In genomic region chr16:2766430-2767139, GRCh38 we compare ENCODE assay signal across 20 cellular contexts. TPM values are rescaled to one million over a fixed set of nuclear protein-coding genes. Genes with fewer than 3 reads are reported as not detected.
A peak's percentile ranks its signal among the peaks of the same experiment; 100 is the strongest.
DNase-seq lines count a peak whose midpoint lies in the region; ATAC-seq, FAIRE-seq and TF ChIP-seq lines count a peak whose summit lies in the region.
"Had no signal": no experiment of that assay in that cellular context is flagged by ENCODE, and none has a peak within 500 bp of the region (broad histone marks: within the 10 kb centered on the region; RNA-seq: fewer than 3 reads in every experiment).

No MANE protein-coding gene starts in this region.

- H3K9ac ChIP-seq in kidney (ENCODE audit: low read length in 2 of 2): no peak overlapping the region

- no peak for FAIRE-seq in kidney (lab: Jason Lieb, UNC)

- H3K27me3 Mint-ChIP-seq in stimulated activated naive B cell treated with anti-CD40 and anti-IgM and Interleukin-4, amounts not matched to agents 10 μg/mL and 1 μg/mL and 100 μg/mL, for 72 hours: no peaks in the 10 kb centered on the region
- H3K27me3 Mint-ChIP-seq: dendritic cell treated with granulocyte-macrophage colony-stimulating factor and Interleukin-4, amounts not matched to agents 40 ng/mL and 50 ng/mL, for 4 days had no signal

- peaks cover 0 to 37% (median 10%) of the 10 kb centered on the region in 9 donors for H3K4me1 ChIP-seq in heart right ventricle
- H3K4me1 ChIP-seq in kidney (ENCODE audit: control insufficient read depth in 1 of 2, insufficient read depth in 1 of 2, low read depth in 1 of 2, low read length in 2 of 2): no peaks in the 10 kb centered on the region
- H3K4me1 ChIP-seq: breast epithelium, thyroid gland had no signal

- intact Hi-C loops in left cardiac atrium (cut with DNase I): no loop called here
- intact Hi-C loops in heart right ventricle (cut with DNase I): no loop called here
- intact Hi-C loops in kidney (cut with DNase I): no loop called here

- TF ChIP-seq CTCF in heart right ventricle (IDR thresholded peaks at IDR 0.05): no peak
- TF ChIP-seq CTCF in WERI-Rb-1 (IDR thresholded peaks at IDR 0.05; ENCODE audit: low read depth, low read length): no peak
- no peak for TF ChIP-seq CTCF in kidney (IDR thresholded peaks at IDR 0.05; ENCODE audit: borderline replicate concordance, extremely low read depth, insufficient read depth)

- H3K36me3 Mint-ChIP-seq in stimulated activated naive B cell treated with anti-CD40 and anti-IgM and Interleukin-4, amounts not matched to agents 10 μg/mL and 1 μg/mL and 100 μg/mL, for 72 hours: peaks cover 74 to 89% of the 10 kb centered on the region in 2 donors

- H3K4me3 Mint-ChIP-seq in stimulated activated naive B cell treated with anti-CD40 and anti-IgM and Interleukin-4, amounts not matched to agents 10 μg/mL and 1 μg/mL and 100 μg/mL, for 72 hours: no peak overlapping the region
- H3K4me3 Mint-ChIP-seq: dendritic cell treated with granulocyte-macrophage colony-stimulating factor and Interleukin-4, amounts not matched to agents 40 ng/mL and 50 ng/mL, for 4 days had no signal

- H3K9me3 Mint-ChIP-seq in stimulated activated naive B cell treated with anti-CD40 and anti-IgM and Interleukin-4, amounts not matched to agents 10 μg/mL and 1 μg/mL and 100 μg/mL, for 72 hours: no peaks in the 10 kb centered on the region
- H3K9me3 Mint-ChIP-seq: dendritic cell treated with granulocyte-macrophage colony-stimulating factor and Interleukin-4, amounts not matched to agents 40 ng/mL and 50 ng/mL, for 4 days had no signal

- peak; percentile 29 for DNase-seq in left cardiac atrium
- no peak for DNase-seq in heart right ventricle
- DNase-seq in WERI-Rb-1: peak; percentile 5
- peak; percentile 56 for DNase-seq in kidney
- DNase-seq in stimulated activated naive B cell treated with anti-CD40 and anti-IgM and Interleukin-4, amounts not matched to agents 10 μg/mL and 1 μg/mL and 100 μg/mL, for 72 hours: no peak
- no peak for DNase-seq in HuH-7.5 (ENCODE audit: low spot score)
- DNase-seq: DMS79 treated with DMSO at 0.1 percent for 48 hours; foreskin fibroblast; left colon; NCI-H1092; NCI-H510A; stimulated activated CD4-positive, alpha-beta T cell treated with anti-CD3 and anti-CD28 coated beads, Interleukin-15, amount 100 ng/mL, for 24 hours; thyroid gland had no signal

- 95 to 96% methylated on average over 44 of the region's 44 CpGs for WGBS in heart right ventricle, 2 donors

- no peaks in the 10 kb centered on the region for H3K9me3 ChIP-seq in heart right ventricle
- H3K9me3 ChIP-seq in WERI-Rb-1 (ENCODE audit: severe bottlenecking): peaks cover 2% of the 10 kb centered on the region
- no peaks in the 10 kb centered on the region for H3K9me3 ChIP-seq in kidney (ENCODE audit: control insufficient read depth in 1 of 2, low read length in 2 of 2)
- H3K9me3 ChIP-seq: breast epithelium, thyroid gland had no signal

- H3K4me3 ChIP-seq in heart right ventricle (no peak overlapping the region), WERI-Rb-1 (ENCODE audit: low read depth, low read length) (no peak overlapping the region), kidney (ENCODE audit: low read length in 2 of 2) (no peak overlapping the region)
- H3K4me3 ChIP-seq: breast epithelium, thyroid gland had no signal

- H3K27me3 ChIP-seq in heart right ventricle (no peaks in the 10 kb centered on the region), WERI-Rb-1 (ENCODE audit: insufficient read depth, low read depth, severe bottlenecking) (no peaks in the 10 kb centered on the region)
- H3K27me3 ChIP-seq: breast epithelium, thyroid gland had no signal

- H3K36me3 ChIP-seq in heart right ventricle (peaks cover 10 to 100% (median 100%) of the 10 kb centered on the region in 9 donors), WERI-Rb-1 (peaks cover 98% of the 10 kb centered on the region), kidney (ENCODE audit: control insufficient read depth in 1 of 2, insufficient read depth in 2 of 2, low read length in 2 of 2) (peaks cover 78 to 95% of the 10 kb centered on the region in 2 donors)

- no peak overlapping the region for H3K27ac ChIP-seq in heart right ventricle
- no peak overlapping the region for H3K27ac ChIP-seq in WERI-Rb-1
- H3K27ac ChIP-seq in kidney (ENCODE audit: low read depth in 2 of 2, low read length in 2 of 2): no peak overlapping the region
- H3K27ac ChIP-seq: breast epithelium, thyroid gland had no signal

- peak overlapping the region; percentile 80 for H3K27ac Mint-ChIP-seq in stimulated activated naive B cell treated with anti-CD40 and anti-IgM and Interleukin-4, amounts not matched to agents 10 μg/mL and 1 μg/mL and 100 μg/mL, for 72 hours
- H3K27ac Mint-ChIP-seq: dendritic cell treated with granulocyte-macrophage colony-stimulating factor and Interleukin-4, amounts not matched to agents 40 ng/mL and 50 ng/mL, for 4 days had no signal

- ATAC-seq in left cardiac atrium (no peak), heart right ventricle (no peak), HG02588 (IDR thresholded peaks at IDR 0.05; ENCODE audit: unreplicated experiment) (no peak), GM18870 (IDR thresholded peaks at IDR 0.05; ENCODE audit: unreplicated experiment) (no peak)
- ATAC-seq in stimulated activated naive B cell treated with anti-CD40 and anti-IgM and Interleukin-4, amounts not matched to agents 10 μg/mL and 1 μg/mL and 100 μg/mL, for 72 hours (replicated peaks): no peak
- ATAC-seq: left colon, right cardiac atrium had no signal

- peaks cover 25 to 52% of the 10 kb centered on the region in 2 donors for H3K4me1 Mint-ChIP-seq in stimulated activated naive B cell treated with anti-CD40 and anti-IgM and Interleukin-4, amounts not matched to agents 10 μg/mL and 1 μg/mL and 100 μg/mL, for 72 hours

RNA-seq across cellular contexts. Expression of gene ELOB, which starts 10.5 kb away (rescaled TPM):
- total RNA-seq in left cardiac atrium (100 to 1,000 TPM; 262 to 270 TPM), heart right ventricle (100 to 1,000 TPM; 248 to 373 (median 323) TPM), kidney (226 TPM)
- polyA plus RNA-seq in heart right ventricle (1,000 to 10,000 TPM in 1 of 2 donors, 100 to 1,000 TPM in 1; 511 to 1,196 TPM), kidney (ENCODE audit: insufficient read depth, low read depth, low replicate concordance) (836 TPM)

RNA-seq across cellular contexts. Expression of gene SRRM2, which starts 14.1 kb away (rescaled TPM):
- total RNA-seq in left cardiac atrium (100 to 1,000 TPM; 266 to 321 TPM), heart right ventricle (100 to 1,000 TPM; 228 to 392 (median 261) TPM), kidney (621 TPM)
- polyA plus RNA-seq in heart right ventricle (1,000 to 10,000 TPM in 1 of 2 donors, 100 to 1,000 TPM in 1; 182 to 1,328 TPM), kidney (ENCODE audit: insufficient read depth, low read depth, low replicate concordance) (386 TPM)

RNA-seq across cellular contexts. Expression of gene PRSS33, which starts 20.8 kb away (rescaled TPM):
- total RNA-seq in left cardiac atrium: not detected
- under 1 TPM in 1 of 10 donors, not detected in 9; 0.60 TPM for total RNA-seq in heart right ventricle
- not detected for polyA plus RNA-seq in heart right ventricle
- total RNA-seq in kidney: not detected
- polyA plus RNA-seq in kidney (ENCODE audit: insufficient read depth, low read depth, low replicate concordance): not detected
- total RNA-seq: breast epithelium, left colon, mononuclear cell, omental fat pad, right cardiac atrium, thyroid gland had no signal
- polyA plus RNA-seq: right cardiac atrium had no signal

RNA-seq across cellular contexts. Expression of gene PRSS41, which starts 31.7 kb away (rescaled TPM):
- total RNA-seq in left cardiac atrium: not detected
- total RNA-seq in heart right ventricle: not detected
- not detected for polyA plus RNA-seq in heart right ventricle
- total RNA-seq in kidney: not detected
- polyA plus RNA-seq in kidney (ENCODE audit: insufficient read depth, low read depth, low replicate concordance): not detected
- total RNA-seq: breast epithelium, left colon, mononuclear cell, omental fat pad, right cardiac atrium, thyroid gland had no signal
- polyA plus RNA-seq: right cardiac atrium had no signal

RNA-seq across cellular contexts. Expression of gene PRSS27, which starts 46.6 kb away (rescaled TPM):
- total RNA-seq in left cardiac atrium (under 1 TPM; 0.44 to 0.65 TPM), heart right ventricle (under 1 TPM in 9 of 10 donors, not detected in 1; 0.11 to 0.75 (median 0.40) TPM), kidney (2.1 TPM)
- polyA plus RNA-seq in heart right ventricle (under 1 TPM; 0.46 to 0.66 TPM), kidney (ENCODE audit: insufficient read depth, low read depth, low replicate concordance) (0.41 TPM)

Comparison
In these comparisons a context has a peak if more than half of its experiments do, and no peak if none do; other contexts are left out.
1. DNase-seq: peak in left cardiac atrium (single experiment), WERI-Rb-1 (single experiment) and kidney (single experiment); none in heart right ventricle (0 of 2), stimulated activated naive B cell treated with anti-CD40 and anti-IgM and Interleukin-4, amounts not matched to agents 10 μg/mL and 1 μg/mL and 100 μg/mL, for 72 hours (single experiment) and HuH-7.5 (single experiment).